In genomic region chr17:40100669-40101366, GRCh38 we compare ENCODE assay signal across 1 cellular context.
A peak's percentile ranks its signal among the peaks of the same experiment; 100 is the strongest.
TF ChIP-seq lines count a peak whose summit lies in the region.

No MANE protein-coding gene starts in this region.

TF ChIP-seq in GM12878, 131 proteins besides CTCF, POLR2A, EP300 and RAD21 (continued from another document and continues in another):
- TF ChIP-seq PRDM15 (CRISPR knock-in tag; IDR thresholded peaks at IDR 0.05): no peak
- TF ChIP-seq ZNF217 (IDR thresholded peaks at IDR 0.05): no peak
- no peak for TF ChIP-seq SMAD1 (IDR thresholded peaks at IDR 0.05; ENCODE audit: low read depth, partially characterized antibody)
- no peak for TF ChIP-seq STAT3 (IDR thresholded peaks at IDR 0.05; ENCODE audit: low read depth, low read length)
- peak; percentile 9 for TF ChIP-seq FOS (IDR thresholded peaks at IDR 0.05; ENCODE audit: borderline replicate concordance, extremely low read depth, insufficient read length)
- no peak for TF ChIP-seq FOXM1 (IDR thresholded peaks at IDR 0.05; ENCODE audit: low read depth, low read length)
- 0 out of 2 replicates have a peak, but pooled peaks have one; percentile 42 for TF ChIP-seq ZBED1 (IDR thresholded peaks at IDR 0.05; ENCODE audit: borderline replicate concordance)
- no peak for TF ChIP-seq WRNIP1 (IDR thresholded peaks at IDR 0.05; ENCODE audit: borderline replicate concordance, low read depth, low read length)
- TF ChIP-seq KDM1A (IDR thresholded peaks at IDR 0.05; ENCODE audit: borderline replicate concordance): no peak
- TF ChIP-seq USF1 (IDR thresholded peaks at IDR 0.05; ENCODE audit: borderline replicate concordance, extremely low read length, insufficient read depth, low read depth, low read length): peak; percentile 81
- TF ChIP-seq NR2F1 (conservative IDR thresholded peaks at IDR 0.05): no peak
- TF ChIP-seq MLLT1 (IDR thresholded peaks at IDR 0.05): no peak
- TF ChIP-seq MYB (IDR thresholded peaks at IDR 0.05; ENCODE audit: borderline replicate concordance, low read depth, low read length): no peak
- no peak for TF ChIP-seq CHD4 (IDR thresholded peaks at IDR 0.05)
- peak; percentile 55; the same call in 1 of the 2 replicates for TF ChIP-seq ATF3 (IDR thresholded peaks at IDR 0.05; ENCODE audit: borderline replicate concordance, extremely low read depth, low read depth, low read length)
- TF ChIP-seq IKZF2 (IDR thresholded peaks at IDR 0.05): peak in 1 of 2 experiments; percentile 73; a peak in 2 of 4 replicates
- TF ChIP-seq EGR1 (IDR thresholded peaks at IDR 0.05; ENCODE audit: borderline replicate concordance in 1 of 2, low read depth in 2 of 2, low read length in 2 of 2): peak in 1 of 2 experiments; percentile 65; a peak in 1 of 3 replicates
- no peak for TF ChIP-seq STAT1 (conservative IDR thresholded peaks at IDR 0.05)
- 0 out of 2 replicates have a peak, but pooled peaks have one; percentile 5 for TF ChIP-seq LARP7 (IDR thresholded peaks at IDR 0.05)
- no peak for TF ChIP-seq REST (IDR thresholded peaks at IDR 0.05; ENCODE audit: low read depth, low read length)
- TF ChIP-seq FOXK2 (IDR thresholded peaks at IDR 0.05): no peak
- no peak for TF ChIP-seq SREBF2 (IDR thresholded peaks at IDR 0.05; ENCODE audit: low read length)
- TF ChIP-seq BCL11A (IDR thresholded peaks at IDR 0.05; ENCODE audit: low read depth, low read length): 0 out of 2 replicates have a peak, but pooled peaks have one; percentile 19
- TF ChIP-seq ASH2L (IDR thresholded peaks at IDR 0.05; ENCODE audit: borderline replicate concordance, low read depth): no peak
- TF ChIP-seq CBX5 (IDR thresholded peaks at IDR 0.05; ENCODE audit: low read depth): no peak
- peak; percentile 82 for TF ChIP-seq SIX5 (IDR thresholded peaks at IDR 0.05; ENCODE audit: low read depth, low read length, severe bottlenecking)
- TF ChIP-seq POLR2AphosphoS2 (IDR thresholded peaks at IDR 0.05; ENCODE audit: low read depth, low read length): no peak
- peak; percentile 88 for TF ChIP-seq HCFC1 (IDR thresholded peaks at IDR 0.05; ENCODE audit: low read length)
- no peak for TF ChIP-seq SREBF1 (IDR thresholded peaks at IDR 0.05; ENCODE audit: low read length)
- TF ChIP-seq NRF1 (conservative IDR thresholded peaks at IDR 0.05; ENCODE audit: low read depth, low read length): peak; percentile 71
- no peak; the same call in 1 of the 2 replicates for TF ChIP-seq DPF2 (IDR thresholded peaks at IDR 0.05)
- TF ChIP-seq NR2C2 (IDR thresholded peaks at IDR 0.05; ENCODE audit: borderline replicate concordance, control insufficient read depth, insufficient read length, low read depth): no peak
- TF ChIP-seq ZBTB40 (IDR thresholded peaks at IDR 0.05; ENCODE audit: borderline replicate concordance): no peak
- TF ChIP-seq JUNB (IDR thresholded peaks at IDR 0.05): peak; percentile 74
- no peak for TF ChIP-seq HSF1 (IDR thresholded peaks at IDR 0.05; ENCODE audit: low read depth, low read length)
- 0 out of 2 replicates have a peak, but pooled peaks have one; percentile 29 for TF ChIP-seq GATAD2B (conservative IDR thresholded peaks at IDR 0.05; ENCODE audit: low read depth)
- no peak for TF ChIP-seq ZZZ3 (IDR thresholded peaks at IDR 0.05; ENCODE audit: control insufficient read depth, insufficient read length, low read depth)
- TF ChIP-seq HDAC2 (IDR thresholded peaks at IDR 0.05): no peak
- TF ChIP-seq BCLAF1 (IDR thresholded peaks at IDR 0.05): no peak
- TF ChIP-seq SMARCA5 (IDR thresholded peaks at IDR 0.05): peak; percentile 42; the same call in 1 of the 2 replicates
- TF ChIP-seq PML (IDR thresholded peaks at IDR 0.05; ENCODE audit: low read length): no peak
- TF ChIP-seq YY1 (IDR thresholded peaks at IDR 0.05; ENCODE audit: low read depth, low read length): no peak
